ENCODE assay signal across 28 cellular contexts in genomic region chr3:172273378-172273777, GRCh38.
"Had no signal": no experiment of that assay in that cellular context is flagged by ENCODE, and none has a peak within 500 bp of the region (broad histone marks: within the 10 kb centered on the region; RNA-seq: fewer than 3 reads in every experiment).

No MANE protein-coding gene starts in this region.

- H3K4me3 Mint-ChIP-seq: activated CD8-positive, alpha-beta memory T cell treated with anti-CD3 and anti-CD28 coated beads, Interleukin-2, amount 10 ng/mL, durations not matched to agents 7 days and 5 days; activated naive CD4-positive, alpha-beta T cell treated with anti-CD3 and anti-CD28 coated beads for 36 hours; activated naive CD8-positive, alpha-beta T cell; activated T-cell treated with anti-CD3 and anti-CD28 coated beads, Interleukin-2, amount 50 U/mL, for 24 hours; activated T-helper 1 cell treated with anti-CD3 and anti-CD28 coated beads, Interleukin-12 subunit alpha, Interleukin-12 subunit beta, Interleukin-2, Interleukin-4 antibody, amounts not matched to agents 30 ng/mL and 10 ng/mL and 1 ng/mL, durations not matched to agents 14 hours and 24 hours and 36 hours; brain; T-helper 17 cell; WTC11 had no signal

- ATAC-seq: activated CD8-positive, alpha-beta memory T cell treated with anti-CD3 and anti-CD28 coated beads, Interleukin-2, amount 10 ng/mL, durations not matched to agents 7 days and 5 days; K562; T-helper 17 cell; WTC11 had no signal

- H3K27me3 Mint-ChIP-seq: activated CD8-positive, alpha-beta memory T cell treated with anti-CD3 and anti-CD28 coated beads, Interleukin-2, amount 10 ng/mL, durations not matched to agents 7 days and 5 days; activated naive CD8-positive, alpha-beta T cell; activated T-cell treated with anti-CD3 and anti-CD28 coated beads, Interleukin-2, amount 50 U/mL, for 24 hours; brain; T-helper 17 cell had no signal

- DNase-seq: activated CD4-positive, alpha-beta T cell treated with anti-CD3 and anti-CD28 coated beads for 48 hours; activated CD4-positive, alpha-beta T cell treated with anti-CD3 and anti-CD28 coated beads, Interleukin-2, amount 50 U/mL, for 4 hours; activated CD4-positive, CD25-positive, alpha-beta regulatory T cell treated with anti-CD3 and anti-CD28 coated beads, Interleukin-2, amount 50 U/mL, for 72 hours; activated CD8-positive, alpha-beta memory T cell treated with anti-CD3 and anti-CD28 coated beads, Interleukin-2, amount 10 ng/mL, durations not matched to agents 7 days and 5 days; activated effector memory CD4-positive, alpha-beta T cell treated with Interleukin-2 at 50 U/mL for 16 hours; activated naive CD4-positive, alpha-beta T cell treated with anti-CD3 and anti-CD28 coated beads for 36 hours; activated T-cell treated with anti-CD3 and anti-CD28 coated beads, Interleukin-2, amount 50 U/mL, for 24 hours; amygdala; Karpas-422; MM.1S; NCI-H1105; NCI-H1436; NCI-H1694 treated with DMSO at 0.1 percent for 48 hours; NCI-H2029 treated with DMSO at 0.1 percent for 48 hours; NCI-H345; NCI-H510A; NCI-H526 treated with DMSO at 0.1 percent for 48 hours; NK-92 treated with Interleukin-12 subunit alpha and Interleukin-12 subunit beta, amount 100 ng/mL, for 24 hours; OCI-M1; Peyer's patch; SIG-M5; T-helper 17 cell; T-helper 9 cell had no signal

- H3K9me3 ChIP-seq: Peyer's patch had no signal

- H3K4me3 ChIP-seq: K562, Peyer's patch had no signal

- H3K4me1 Mint-ChIP-seq: activated CD8-positive, alpha-beta memory T cell treated with anti-CD3 and anti-CD28 coated beads, Interleukin-2, amount 10 ng/mL, durations not matched to agents 7 days and 5 days had no signal

- H3K36me3 ChIP-seq: Peyer's patch had no signal

- H3K9me3 Mint-ChIP-seq: activated naive CD4-positive, alpha-beta T cell treated with anti-CD3 and anti-CD28 coated beads for 36 hours; activated T-cell treated with anti-CD3 and anti-CD28 coated beads, Interleukin-2, amount 50 U/mL, for 24 hours; activated T-helper 1 cell treated with anti-CD3 and anti-CD28 coated beads, Interleukin-12 subunit alpha, Interleukin-12 subunit beta, Interleukin-2, Interleukin-4 antibody, amounts not matched to agents 30 ng/mL and 10 ng/mL and 1 ng/mL, durations not matched to agents 14 hours and 24 hours and 36 hours; brain; WTC11 had no signal

- H3K27ac Mint-ChIP-seq: activated CD8-positive, alpha-beta memory T cell treated with anti-CD3 and anti-CD28 coated beads, Interleukin-2, amount 10 ng/mL, durations not matched to agents 7 days and 5 days; activated naive CD4-positive, alpha-beta T cell treated with anti-CD3 and anti-CD28 coated beads for 36 hours; activated T-cell treated with anti-CD3 and anti-CD28 coated beads, Interleukin-2, amount 50 U/mL, for 24 hours; activated T-helper 1 cell treated with anti-CD3 and anti-CD28 coated beads, Interleukin-12 subunit alpha, Interleukin-12 subunit beta, Interleukin-2, Interleukin-4 antibody, amounts not matched to agents 30 ng/mL and 10 ng/mL and 1 ng/mL, durations not matched to agents 14 hours and 24 hours and 36 hours; T-helper 17 cell; WTC11 had no signal

- H3K4me1 ChIP-seq: Peyer's patch had no signal

- H3K27me3 ChIP-seq: Peyer's patch had no signal
